ENCODE assay signal across 9 cellular contexts in the genomic region with DNA sequence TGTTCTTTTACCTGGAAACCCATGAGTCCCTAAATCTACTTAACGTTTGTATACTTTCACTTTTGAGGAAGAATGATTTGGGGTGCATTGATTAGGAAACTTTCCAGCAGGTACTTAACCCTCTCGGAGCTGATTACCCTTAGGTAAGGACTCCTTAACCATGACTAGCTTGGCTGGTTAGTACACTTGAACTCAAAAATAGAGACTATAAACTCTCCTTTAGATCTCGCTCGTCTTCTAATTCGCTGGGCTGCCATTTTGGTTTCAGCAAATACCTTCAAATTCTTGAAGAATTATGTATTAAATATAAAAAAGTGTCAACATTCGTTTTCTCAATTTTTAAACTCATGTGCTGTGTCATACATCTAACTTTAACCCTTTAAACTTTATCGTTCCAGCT. TPM values are rescaled to one million over a fixed set of nuclear protein-coding genes. Genes with fewer than 3 reads are reported as not detected.
A peak's percentile ranks its signal among the peaks of the same experiment; 100 is the strongest.
DNase-seq lines count a peak whose midpoint lies in the region; ATAC-seq and TF ChIP-seq lines count a peak whose summit lies in the region.
"Had no signal": no experiment of that assay in that cellular context is flagged by ENCODE, and none has a peak within 500 bp of the region (broad histone marks: within the 10 kb centered on the region; RNA-seq: fewer than 3 reads in every experiment).

No MANE protein-coding gene starts in this region.

- CTCF ChIA-PET in HCT116 (lab: Charles Lee) = no interaction called here

- H3K79me2 ChIP-seq in HCT116 (ENCODE audit: insufficient read depth, low read length) = peaks cover 69% of the 10 kb centered on the region

- RAD21 ChIA-PET in HCT116 (lab: Charles Lee; ENCODE audit: low non-redundant PET in 1 of 2, low total read pairs in 2 of 2, uncharacterized antibody in 2 of 2, unreplicated experiment in 2 of 2) = no interaction called here

- TSS peak; percentile 36 for BruUV-seq in HCT116 (replicated peaks; lab: Mats Ljungman, UMichigan)

- H3K9me3 ChIP-seq in HCT116 (ENCODE audit: control insufficient read depth in 1 of 2, insufficient read depth in 1 of 2, low read depth in 1 of 2, low read length in 2 of 2) = no peaks in the 10 kb centered on the region

- intact Hi-C loops in HCT116 (cut with micrococcal nuclease) = no loop called here
- intact Hi-C loops in head of caudate nucleus (cut with DNase I) = loop anchor here (10.0 kb wide), 2 partner anchors 248 to 352 kb away; partner anchors contain the start of genes DDX3X and MED14

- H4K20me1 ChIP-seq in HCT116 (ENCODE audit: insufficient read depth) = no peaks in the 10 kb centered on the region

- POLR2A ChIA-PET in HCT116 (lab: Charles Lee) = no interaction called here

- H3K4me3 ChIP-seq in HCT116 (replicated peaks in 1 of 2; ENCODE audit: low read depth in 1 of 2, low read length in 2 of 2) (peak overlapping the region; percentile 67 to 71), fibroblast of villous mesenchyme (ENCODE audit: low read depth, low read length) (peak overlapping the region; percentile 88), skin epidermis (peak overlapping the region; percentile 69 to 90 (median 74))

- peak overlapping the region; percentile 84 for H3K4me2 ChIP-seq in HCT116 (ENCODE audit: low read length)

- no peaks in the 10 kb centered on the region for H3K9me2 ChIP-seq in HCT116 (ENCODE audit: insufficient read depth)

- no peak for ATAC-seq in HCT116
- ATAC-seq: left lobe of liver had no signal

- no peak overlapping the region for H3K27ac ChIP-seq in HCT116 (ENCODE audit: low read depth, low read length)
- peak overlapping the region in 9 of 21 experiments; percentile 16 to 98 (median 90) for H3K27ac ChIP-seq in skin epidermis

- peaks cover 4 to 15% of the 10 kb centered on the region in 2 experiments for H3K4me1 ChIP-seq in HCT116 (ENCODE audit: control insufficient read depth in 1 of 2, insufficient read depth in 2 of 2, low read length in 2 of 2)

- no peak overlapping the region for H2AFZ ChIP-seq in HCT116 (ENCODE audit: low read depth, low read length, poor library complexity, severe bottlenecking)

- no peaks in the 10 kb centered on the region for H3K27me3 ChIP-seq in HCT116 (ENCODE audit: insufficient read depth, low read length)

- H3K36me3 ChIP-seq in HCT116 (ENCODE audit: control insufficient read depth in 1 of 2, insufficient read depth in 2 of 2, low read length in 2 of 2) = no peaks in the 10 kb centered on the region

- no peak for TF ChIP-seq POLR2A in HCT116 (IDR thresholded peaks at IDR 0.05; ENCODE audit: borderline replicate concordance, extremely low read depth, insufficient read depth, insufficient read length)

- H3K9ac ChIP-seq in HCT116 (ENCODE audit: low read length) = peak overlapping the region; percentile 87

- DNase-seq in HCT116 (ENCODE audit: low read depth, low spot score) (no peak), SW480 (ENCODE audit: low spot score) (peak; percentile 9), fibroblast of villous mesenchyme (ENCODE audit: low read depth) (no peak), head of caudate nucleus (no peak), NCI-H774 (lab: John Stamatoyannopoulos, UW) (no peak), iPS-NIHi7 (ENCODE audit: extremely low spot score) (no peak)
- DNase-seq: NCI-H2081 treated with DMSO at 0.1 percent for 48 hours had no signal

- no peak for TF ChIP-seq CTCF in HCT116 (IDR thresholded peaks at IDR 0.05 in 2 of 3, conservative IDR thresholded peaks at IDR 0.05 in 1 of 3; ENCODE audit: borderline replicate concordance in 1 of 3, insufficient read depth in 1 of 3, low read depth in 2 of 3, low read length in 2 of 3)
- TF ChIP-seq CTCF in fibroblast of villous mesenchyme (IDR thresholded peaks at IDR 0.05; ENCODE audit: insufficient read depth, low read depth, low read length) = no peak

- TF ChIP-seq RAD21 in HCT116 (IDR thresholded peaks at IDR 0.05; ENCODE audit: low read depth) = no peak

TF ChIP-seq in HCT116, 20 proteins besides CTCF, POLR2A, EP300 and RAD21:
- TF ChIP-seq CEBPB (IDR thresholded peaks at IDR 0.05; ENCODE audit: low read depth) = no peak
- TF ChIP-seq JUND (IDR thresholded peaks at IDR 0.05) = no peak
- no peak for TF ChIP-seq ZNF274 (IDR thresholded peaks at IDR 0.05; ENCODE audit: low read depth, low read length)
- TF ChIP-seq ZBTB33 (IDR thresholded peaks at IDR 0.05; ENCODE audit: extremely low read depth, insufficient replicate concordance, low read length) = no peak
- TF ChIP-seq ZFX (IDR thresholded peaks at IDR 0.05) = no peak
- TF ChIP-seq ATF3 (IDR thresholded peaks at IDR 0.05) = no peak
- TF ChIP-seq EZH2 (IDR thresholded peaks at IDR 0.05) = no peak
- no peak for TF ChIP-seq POLR2AphosphoS5 (IDR thresholded peaks at IDR 0.05; ENCODE audit: low read depth, low read length)
- no peak for TF ChIP-seq EGR1 (IDR thresholded peaks at IDR 0.05; ENCODE audit: low read depth)
TF ChIP-seq in HCT116: peak in this region for 0.

RNA-seq across cellular contexts. Expression of gene USP9X, which starts 2.0 kb away (rescaled TPM):
- total RNA-seq in HCT116 (2021; ENCODE audit: unreplicated experiment) (52.4 TPM), fibroblast of villous mesenchyme (176 and 180 TPM in 2 replicates)
- 16.3 and 19.1 TPM in 2 replicates for polyA plus RNA-seq in HCT116 (2012)
